1 cellular context compared by ENCODE assay signal in the genomic region with DNA sequence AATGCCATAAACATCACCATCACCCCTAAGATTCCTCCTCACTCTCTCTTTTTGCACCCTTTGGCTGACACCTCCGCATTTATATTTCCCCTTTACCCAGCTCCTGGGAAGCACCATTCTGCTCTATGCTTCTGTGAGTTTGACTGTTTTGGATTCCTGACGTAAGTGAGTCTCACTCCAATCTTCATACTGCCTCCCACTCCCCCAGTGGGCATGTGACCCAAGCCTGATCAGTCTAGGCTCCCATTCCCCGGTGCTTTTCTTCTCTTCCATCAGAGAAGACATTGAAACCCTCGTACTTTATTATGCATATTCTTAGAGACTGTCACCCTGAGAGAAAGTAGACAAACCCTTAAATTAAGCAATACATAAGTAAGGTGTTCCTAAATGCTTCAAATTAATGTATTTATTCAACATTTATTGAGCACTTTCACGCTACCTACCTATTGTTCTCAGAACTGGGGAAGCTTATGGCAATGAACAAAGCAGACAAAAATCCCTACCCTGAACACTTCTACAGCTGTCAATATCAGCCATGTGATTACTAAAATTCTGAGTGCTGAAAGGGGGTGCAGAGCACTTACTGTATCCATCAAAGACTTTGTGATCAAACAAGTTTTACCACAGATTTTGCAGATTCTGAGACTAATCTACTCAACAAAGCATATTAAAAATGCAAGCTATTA.
TF ChIP-seq lines count a peak whose summit lies in the region.

No MANE protein-coding gene starts in this region.

TF ChIP-seq in GM12878, 131 proteins besides CTCF, POLR2A, EP300 and RAD21 (continued from another document):
- no peak for TF ChIP-seq IRF3 (IDR thresholded peaks at IDR 0.05)
- TF ChIP-seq CEBPB (IDR thresholded peaks at IDR 0.05; ENCODE audit: borderline replicate concordance in 1 of 2, low read depth in 2 of 2, low read length in 2 of 2): no peak
- TF ChIP-seq, protein P1, sequence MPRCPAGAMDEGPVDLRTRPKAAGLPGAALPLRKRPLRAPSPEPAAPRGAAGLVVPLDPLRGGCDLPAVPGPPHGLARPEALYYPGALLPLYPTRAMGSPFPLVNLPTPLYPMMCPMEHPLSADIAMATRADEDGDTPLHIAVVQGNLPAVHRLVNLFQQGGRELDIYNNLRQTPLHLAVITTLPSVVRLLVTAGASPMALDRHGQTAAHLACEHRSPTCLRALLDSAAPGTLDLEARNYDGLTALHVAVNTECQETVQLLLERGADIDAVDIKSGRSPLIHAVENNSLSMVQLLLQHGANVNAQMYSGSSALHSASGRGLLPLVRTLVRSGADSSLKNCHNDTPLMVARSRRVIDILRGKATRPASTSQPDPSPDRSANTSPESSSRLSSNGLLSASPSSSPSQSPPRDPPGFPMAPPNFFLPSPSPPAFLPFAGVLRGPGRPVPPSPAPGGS (IDR thresholded peaks at IDR 0.05; ENCODE audit: borderline replicate concordance, insufficient read depth, low read depth, low read length, poor library complexity, severe bottlenecking): no peak
- no peak for TF ChIP-seq POLR2AphosphoS2 (IDR thresholded peaks at IDR 0.05; ENCODE audit: low read depth, low read length)
- no peak for TF ChIP-seq USF1 (IDR thresholded peaks at IDR 0.05; ENCODE audit: borderline replicate concordance, extremely low read length, insufficient read depth, low read depth, low read length)
- no peak for TF ChIP-seq MLLT1 (IDR thresholded peaks at IDR 0.05)
- no peak for TF ChIP-seq RELA (IDR thresholded peaks at IDR 0.05; ENCODE audit: borderline replicate concordance, partially characterized antibody)
- TF ChIP-seq ETV6 (conservative IDR thresholded peaks at IDR 0.05 in 1 of 2, IDR thresholded peaks at IDR 0.05 in 1 of 2; ENCODE audit: borderline replicate concordance in 1 of 2, low read depth in 1 of 2): no peak
- TF ChIP-seq YY1 (IDR thresholded peaks at IDR 0.05; ENCODE audit: low read depth, low read length): no peak
- TF ChIP-seq HDAC6 (IDR thresholded peaks at IDR 0.05; ENCODE audit: unreplicated experiment): no peak
